Comparison of ENCODE assay signal across 8 cellular contexts in the genomic region with DNA sequence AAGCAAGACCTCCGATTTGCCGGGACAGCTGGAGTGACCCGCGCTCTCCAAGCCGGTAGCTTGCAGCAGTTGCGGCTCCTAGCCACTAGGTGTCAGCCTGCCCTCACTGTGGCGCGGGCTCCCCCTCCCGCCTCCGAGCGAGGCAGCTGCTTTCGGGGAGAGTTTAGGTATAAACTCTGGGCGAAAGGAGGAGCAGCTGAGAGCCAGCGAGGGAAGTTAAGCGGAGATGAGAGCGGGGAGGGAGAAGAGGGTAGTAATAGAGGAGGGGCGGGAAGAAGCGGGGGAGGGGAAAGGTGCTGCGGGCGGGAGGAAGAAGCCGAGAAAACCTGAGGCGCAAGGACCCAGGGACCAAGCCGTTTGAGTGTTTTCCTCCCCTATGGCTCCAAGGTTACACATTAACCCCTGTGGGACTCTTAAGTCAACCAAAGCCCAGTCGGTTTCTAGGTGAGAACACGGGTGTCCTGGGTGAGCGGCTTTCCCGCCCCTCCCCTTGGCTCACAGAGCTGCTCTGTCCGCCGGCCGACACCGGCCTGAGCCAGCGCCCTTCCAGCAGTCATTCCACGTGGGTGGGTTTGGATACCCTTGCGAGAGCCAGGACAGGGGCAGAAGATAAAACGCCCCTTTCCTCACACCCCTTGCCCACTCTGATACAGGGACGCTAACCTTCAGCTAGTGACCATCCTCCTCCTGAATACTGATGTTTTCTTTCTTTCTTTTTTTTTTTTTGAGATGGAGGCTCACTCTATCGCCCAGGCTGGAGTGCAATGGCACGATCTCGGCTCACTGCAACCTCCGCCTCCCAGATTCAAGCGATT. TPM values are rescaled to one million over a fixed set of nuclear protein-coding genes. Genes with fewer than 3 reads are reported as not detected.
DNase-seq lines count a peak whose midpoint lies in the region; ATAC-seq and TF ChIP-seq lines count a peak whose summit lies in the region.

No MANE protein-coding gene starts in this region.

- intact Hi-C loops in PC-9 (cut with micrococcal nuclease; ENCODE audit: unreplicated experiment): loop anchor here (1.0 to 10.0 kb wide), 2 partner anchors 23 to 388 kb away; no protein-coding TSS in a partner anchor

- H3K4me2 ChIP-seq in PC-9: peak overlapping the region; percentile 89

- peaks cover 44% of the 10 kb centered on the region for H3K4me1 ChIP-seq in PC-9 (replicated peaks; ENCODE audit: insufficient read depth)

- H3K27ac ChIP-seq in PC-9: peak overlapping the region; percentile 97

- peak overlapping the region; percentile 87 for H3K4me3 ChIP-seq in PC-9

- DNase-seq in DMS153 (lab: John Stamatoyannopoulos, UW): peak; percentile 95
- peak; percentile 98 for DNase-seq in KBM-7
- peak; percentile 89 to 96 for DNase-seq in PC-9
- DNase-seq in activated T-cell treated with anti-CD3 and anti-CD28 coated beads, Interleukin-2, amount 50 U/mL, for 48 hours: peak; percentile 97
- DNase-seq in myocyte (ENCODE audit: low read depth): peak; percentile 96
- DNase-seq in stimulated activated CD8-positive, alpha-beta memory T cell treated with anti-CD3 and anti-CD28 coated beads, Interleukin-7, amount 100 ng/mL, for 48 hours (ENCODE audit: extremely low read depth in 1 of 2, low read depth in 1 of 2): peak; percentile 79 to 89

- TF ChIP-seq CTCF in PC-9 (conservative IDR thresholded peaks at IDR 0.05): peak; percentile 98

- H3K36me3 ChIP-seq in PC-9 (ENCODE audit: low read depth): peaks cover 18% of the 10 kb centered on the region

- peaks cover 29% of the 10 kb centered on the region for H4K20me1 ChIP-seq in PC-9 (ENCODE audit: insufficient read depth)

- no TSS peak for BruUV-seq in PC-9 (replicated peaks; lab: Mats Ljungman, UMichigan)

- peaks cover 40% of the 10 kb centered on the region for H3K79me2 ChIP-seq in PC-9 (ENCODE audit: low read depth)

- no peaks in the 10 kb centered on the region for H3K9me3 ChIP-seq in PC-9 (ENCODE audit: insufficient read depth, low read depth)

- ATAC-seq in GM21529 (IDR thresholded peaks at IDR 0.05; ENCODE audit: unreplicated experiment) (peak; percentile 39), esophagus mucosa (peak; percentile 65)

- H3K27me3 ChIP-seq in PC-9 (ENCODE audit: insufficient read depth, low read depth): no peaks in the 10 kb centered on the region

- CTCF ChIA-PET in PC-9 (lab: Charles Lee): interaction anchor here (0.6 to 3.5 kb wide), 21 partner anchors 8 to 391 kb away, joined by 3 to 60 read pairs (median 4); a partner anchor contains a TSS

- in situ Hi-C loops in KBM-7 (cut with MboI; ENCODE audit: low pct_unique_long_range_greater_than_20kb, low sequenced_read_pairs): loop anchor here (25.0 kb wide), 1 partner anchor 385 kb away; no protein-coding TSS in a partner anchor

- POLR2A ChIA-PET in PC-9 (lab: Charles Lee; ENCODE audit: unreplicated experiment): interaction anchor here (0.6 to 3.5 kb wide), 13 partner anchors 16 to 224 kb away, joined by 3 to 75 read pairs (median 7); a partner anchor contains a TSS

- peak overlapping the region; percentile 88 for H2AFZ ChIP-seq in PC-9

- H3F3A ChIP-seq in PC-9 (ENCODE audit: insufficient read depth, low read depth): peaks cover 66% of the 10 kb centered on the region

- no peaks in the 10 kb centered on the region for H3K9me2 ChIP-seq in PC-9 (ENCODE audit: insufficient read depth)

RNA-seq across cellular contexts. Expression of a gene that starts 1.1 kb away (rescaled TPM):
- total RNA-seq in PC-9 (2021): 14.7 and 19.4 TPM in 2 replicates
- 14.7 TPM for total RNA-seq in esophagus mucosa
- total RNA-seq in myocyte: 11.1 and 22.3 TPM in 2 replicates
- polyA plus RNA-seq in myocyte (2012): 18.4 TPM

RNA-seq across cellular contexts. Expression of a gene that starts 1.5 kb away (rescaled TPM):
- total RNA-seq in PC-9 (2021): 11.5 and 12.1 TPM in 2 replicates
- total RNA-seq in esophagus mucosa: 3.9 TPM
- total RNA-seq in myocyte: 5.5 and 6.0 TPM in 2 replicates
- 5.6 TPM for polyA plus RNA-seq in myocyte (2012)

RNA-seq across cellular contexts. Expression of a gene that starts 7.3 kb away (rescaled TPM):
- total RNA-seq in PC-9 (2021): 1,474 and 1,510 TPM in 2 replicates
- total RNA-seq in esophagus mucosa: 1,336 TPM
- total RNA-seq in myocyte: 261 and 384 TPM in 2 replicates
- 793 TPM for polyA plus RNA-seq in myocyte (2012)

RNA-seq across cellular contexts. Expression of a gene that starts 9.5 kb away (rescaled TPM):
- 161 and 174 TPM in 2 replicates for total RNA-seq in PC-9 (2021)
- total RNA-seq in esophagus mucosa: 34.2 TPM
- 162 and 198 TPM in 2 replicates for total RNA-seq in myocyte
- polyA plus RNA-seq in myocyte (2012): 125 TPM

RNA-seq across cellular contexts. Expression of a gene that starts 15.4 kb away (rescaled TPM):
- total RNA-seq in PC-9 (2021) (14.2 and 15.8 TPM in 2 replicates), esophagus mucosa (0.64 TPM), myocyte (1.0 and 1.6 TPM in 2 replicates)
- polyA plus RNA-seq in myocyte (2012): 1.6 TPM

Comparison
In these comparisons a context has a peak if more than half of its experiments do, and no peak if none do; other contexts are left out.
1. Peak in every context shown above with its lines: DNase-seq, ATAC-seq, H3K4me3 ChIP-seq and H3K27ac ChIP-seq.